In genomic region chr4:121819216-121819980, GRCh38 we compare ENCODE assay signal across 15 cellular contexts. TPM values are rescaled to one million over a fixed set of nuclear protein-coding genes. Genes with fewer than 3 reads are reported as not detected.
A peak's percentile ranks its signal among the peaks of the same experiment; 100 is the strongest.
DNase-seq lines count a peak whose midpoint lies in the region; ATAC-seq and TF ChIP-seq lines count a peak whose summit lies in the region.
"Had no signal": no experiment of that assay in that cellular context is flagged by ENCODE, and none has a peak within 500 bp of the region (broad histone marks: within the 10 kb centered on the region; RNA-seq: fewer than 3 reads in every experiment).

No MANE protein-coding gene starts in this region.

- peak overlapping the region; percentile 61 for H2BK5ac ChIP-seq in IMR-90 (ENCODE audit: low read depth, low read length, poor library complexity, severe bottlenecking)

- no peaks in the 10 kb centered on the region for H3K27me3 ChIP-seq in IMR-90 (ENCODE audit: control insufficient read depth, insufficient read depth, low read length)
- no peaks in the 10 kb centered on the region for H3K27me3 ChIP-seq in left lung
- no peaks in the 10 kb centered on the region for H3K27me3 ChIP-seq in SJCRH30
- H3K27me3 ChIP-seq: ascending aorta had no signal

- H4K91ac ChIP-seq in IMR-90 (ENCODE audit: insufficient read depth, low read depth, low read length): no peak overlapping the region

- H4K5ac ChIP-seq in IMR-90 (ENCODE audit: low read depth, low read length): peak overlapping the region; percentile 26; the same call in 1 of the 2 replicates

- H3K9ac ChIP-seq in IMR-90 (ENCODE audit: low read depth, low read length): no peak overlapping the region

- no peak for ATAC-seq in IMR-90 (ENCODE audit: low read depth)
- no peak for ATAC-seq in activated naive CD8-positive, alpha-beta T cell treated with anti-CD3 and anti-CD28 coated beads, Interleukin-2, amount 50 U/mL, for 24 hours
- ATAC-seq in left lung: no peak
- no peak for ATAC-seq in GM19023 (IDR thresholded peaks at IDR 0.05; ENCODE audit: unreplicated experiment)
- ATAC-seq: left ventricle myocardium superior had no signal

- peak overlapping the region; percentile 14; the same call in 1 of the 2 replicates for H2BK20ac ChIP-seq in IMR-90 (ENCODE audit: low read depth, low read length)

- H2BK15ac ChIP-seq in IMR-90 (ENCODE audit: low read depth, low read length): no peak overlapping the region

- H2BK120ac ChIP-seq in IMR-90 (ENCODE audit: low read depth, low read length): no peak overlapping the region

- in situ Hi-C loops in IMR-90 (cut with MboI; ENCODE audit: low sequenced_read_pairs): no loop called here

- no peaks in the 10 kb centered on the region for H4K20me1 ChIP-seq in IMR-90 (ENCODE audit: insufficient read depth, low read length)

- peak overlapping the region; percentile 46; the same call in 1 of the 2 replicates for H3K18ac ChIP-seq in IMR-90 (ENCODE audit: low read depth, low read length)

- POLR2A ChIA-PET in IMR-90 (lab: Charles Lee; ENCODE audit: unreplicated experiment): interaction anchor here (0.6 kb wide), 1 partner anchor 30 kb away, joined by 4 read pairs; no protein-coding TSS in a partner anchor

- peak overlapping the region; percentile 47 for H3K27ac Mint-ChIP-seq in T-helper 1 cell treated with Interleukin-12 subunit alpha and Interleukin-12 subunit beta and Interleukin-4 antibody, amounts not matched to agents 30 μg/mL and 1 μg/mL, for 36 hours
- H3K27ac Mint-ChIP-seq in activated naive CD8-positive, alpha-beta T cell treated with anti-CD3 and anti-CD28 coated beads, Interleukin-2, amount 50 U/mL, for 24 hours: peak overlapping the region; percentile 10
- H3K27ac Mint-ChIP-seq: activated B cell treated with CpG ODN at 0.5 μM for 24 hours, progenitor cell of endocrine pancreas had no signal

- H3K4me3 ChIP-seq in IMR-90 (ENCODE audit: insufficient read depth, low read depth, low read length) (no peak overlapping the region), left lung (no peak overlapping the region), SJCRH30 (no peak overlapping the region)
- H3K4me3 ChIP-seq: ascending aorta had no signal

- peaks cover 16 to 30% of the 10 kb centered on the region in 2 experiments; a peak in 3 of 4 replicates for H3K79me1 ChIP-seq in IMR-90 (ENCODE audit: low read depth in 1 of 2, low read length in 2 of 2)

- H3K4me1 ChIP-seq in IMR-90 (ENCODE audit: control insufficient read depth, insufficient read depth, low read length) (peaks cover 4% of the 10 kb centered on the region), left lung (peaks cover 0 to 22% of the 10 kb centered on the region in 2 donors), SJCRH30 (no peaks in the 10 kb centered on the region)

- no peak overlapping the region for H4K8ac ChIP-seq in IMR-90 (ENCODE audit: low read depth in 2 of 2, low read length in 2 of 2)

- peak overlapping the region; percentile 74 for H3K4me2 ChIP-seq in IMR-90 (ENCODE audit: low read depth, low read length)

- intact Hi-C loops in IMR-90 (cut with micrococcal nuclease): loop anchor here (5.0 kb wide), 1 partner anchor 52 kb away; the partner anchor contains the start of gene SMIM43
- intact Hi-C loops in left lung (cut with DNase I): no loop called here

- H2AK5ac ChIP-seq in IMR-90 (ENCODE audit: low read depth, low read length): no peak overlapping the region

- DNase-seq in T-helper 1 cell: no peak
- no peak for DNase-seq in IMR-90
- no peak for DNase-seq in activated naive CD8-positive, alpha-beta T cell treated with anti-CD3 and anti-CD28 coated beads, Interleukin-2, amount 50 U/mL, for 24 hours
- DNase-seq in iris pigment epithelial cell (ENCODE audit: low read depth): peak; percentile 12
- no peak for DNase-seq in left lung
- no peak for DNase-seq in SJCRH30
- DNase-seq: activated B cell treated with CpG ODN at 0.5 μM for 24 hours; activated T-cell treated with anti-CD3 and anti-CD28 coated beads, Interleukin-2, amount 50 U/mL, for 1 hour; Karpas-422; left ventricle myocardium superior; substantia nigra had no signal

- BruUV-seq in IMR-90 (replicated peaks; lab: Mats Ljungman, UMichigan): no TSS peak

- no peak overlapping the region for H3K4ac ChIP-seq in IMR-90 (ENCODE audit: low read depth, low read length)

- dilution Hi-C loops in IMR-90 (cut with HindIII; ENCODE audit: low sequenced_read_pairs, unreplicated experiment): loop anchor here (10.0 kb wide), 1 partner anchor 155 kb away; no protein-coding TSS in a partner anchor

- no peak for TF ChIP-seq POLR2A in IMR-90 (IDR thresholded peaks at IDR 0.05; ENCODE audit: low read depth, low read length)

- peaks cover 42% of the 10 kb centered on the region for H3K4me1 Mint-ChIP-seq in T-helper 1 cell treated with Interleukin-12 subunit alpha and Interleukin-12 subunit beta and Interleukin-4 antibody, amounts not matched to agents 30 μg/mL and 1 μg/mL, for 36 hours (ENCODE audit: low read depth)
- peaks cover 36% of the 10 kb centered on the region for H3K4me1 Mint-ChIP-seq in activated naive CD8-positive, alpha-beta T cell treated with anti-CD3 and anti-CD28 coated beads, Interleukin-2, amount 50 U/mL, for 24 hours

- no CpG with 5 or more reads among the region's 2 CpGs for WGBS in IMR-90 (ENCODE audit: extremely low coverage in 2 of 2, insufficient read length in 1 of 2), 2 experiments

- H3K14ac ChIP-seq in IMR-90 (replicated peaks; ENCODE audit: low read depth, low read length): no peak overlapping the region

- peak overlapping the region; percentile 21 for H3K4me3 Mint-ChIP-seq in T-helper 1 cell treated with Interleukin-12 subunit alpha and Interleukin-12 subunit beta and Interleukin-4 antibody, amounts not matched to agents 30 μg/mL and 1 μg/mL, for 36 hours
- H3K4me3 Mint-ChIP-seq in activated naive CD8-positive, alpha-beta T cell treated with anti-CD3 and anti-CD28 coated beads, Interleukin-2, amount 50 U/mL, for 24 hours: no peak overlapping the region
- H3K4me3 Mint-ChIP-seq: activated B cell treated with CpG ODN at 0.5 μM for 24 hours had no signal

- no peaks in the 10 kb centered on the region for H3K9me3 ChIP-seq in IMR-90 (ENCODE audit: control insufficient read depth, insufficient read depth, low read length)
- H3K9me3 ChIP-seq in left lung: no peaks in the 10 kb centered on the region
- no peaks in the 10 kb centered on the region for H3K9me3 ChIP-seq in SJCRH30 (replicated peaks)
- H3K9me3 ChIP-seq: ascending aorta had no signal

- H2AFZ ChIP-seq in IMR-90 (replicated peaks; ENCODE audit: low read length, poor library complexity): no peak overlapping the region

- H3K56ac ChIP-seq in IMR-90 (ENCODE audit: extremely low read depth, insufficient read depth, low read length): no peak overlapping the region

- no peak for TF ChIP-seq CTCF in IMR-90 (conservative IDR thresholded peaks at IDR 0.05; ENCODE audit: low read depth, low read length)
- TF ChIP-seq CTCF in left lung (IDR thresholded peaks at IDR 0.05): no peak

- no peaks in the 10 kb centered on the region for H3K9me3 Mint-ChIP-seq in T-helper 1 cell treated with Interleukin-12 subunit alpha and Interleukin-12 subunit beta and Interleukin-4 antibody, amounts not matched to agents 30 μg/mL and 1 μg/mL, for 36 hours
- no peaks in the 10 kb centered on the region for H3K9me3 Mint-ChIP-seq in activated naive CD8-positive, alpha-beta T cell treated with anti-CD3 and anti-CD28 coated beads, Interleukin-2, amount 50 U/mL, for 24 hours
- H3K9me3 Mint-ChIP-seq: activated B cell treated with CpG ODN at 0.5 μM for 24 hours had no signal

- peaks cover 39% of the 10 kb centered on the region for H3K36me3 Mint-ChIP-seq in T-helper 1 cell treated with Interleukin-12 subunit alpha and Interleukin-12 subunit beta and Interleukin-4 antibody, amounts not matched to agents 30 μg/mL and 1 μg/mL, for 36 hours (ENCODE audit: low read depth)
- peaks cover 70% of the 10 kb centered on the region for H3K36me3 Mint-ChIP-seq in activated naive CD8-positive, alpha-beta T cell treated with anti-CD3 and anti-CD28 coated beads, Interleukin-2, amount 50 U/mL, for 24 hours (ENCODE audit: low read depth)

- no peaks in the 10 kb centered on the region for H3K9me1 ChIP-seq in IMR-90 (ENCODE audit: insufficient read depth, low read length)

- peak overlapping the region; percentile 23; the same call in 1 of the 2 replicates for H3K27ac ChIP-seq in IMR-90 (ENCODE audit: insufficient read depth, low read length)
- H3K27ac ChIP-seq in left lung: no peak overlapping the region
- no peak overlapping the region for H3K27ac ChIP-seq in SJCRH30
- H3K27ac ChIP-seq: ascending aorta had no signal

- no peak for TF ChIP-seq RAD21 in IMR-90 (IDR thresholded peaks at IDR 0.05; ENCODE audit: low read length)

- H3K23ac ChIP-seq in IMR-90 (ENCODE audit: low read depth, low read length): 0 out of 2 replicates have a peak overlapping the region, but pooled peaks have one; percentile 3

- CTCF ChIA-PET in IMR-90 (lab: Yijun Ruan, JAX): interaction anchor here (0.9 kb wide), 1 partner anchor 38 kb away, joined by 3 read pairs; no protein-coding TSS in a partner anchor

- no peaks in the 10 kb centered on the region for H3K27me3 Mint-ChIP-seq in T-helper 1 cell treated with Interleukin-12 subunit alpha and Interleukin-12 subunit beta and Interleukin-4 antibody, amounts not matched to agents 30 μg/mL and 1 μg/mL, for 36 hours (ENCODE audit: low read depth)
- H3K27me3 Mint-ChIP-seq in activated naive CD8-positive, alpha-beta T cell treated with anti-CD3 and anti-CD28 coated beads, Interleukin-2, amount 50 U/mL, for 24 hours: no peaks in the 10 kb centered on the region
- H3K27me3 Mint-ChIP-seq: activated B cell treated with CpG ODN at 0.5 μM for 24 hours, progenitor cell of endocrine pancreas had no signal

- H2AK9ac ChIP-seq in IMR-90 (replicated peaks; ENCODE audit: low read depth, low read length, poor library complexity): no peak overlapping the region

- H3K36me3 ChIP-seq in IMR-90 (ENCODE audit: control insufficient read depth, insufficient read depth, low read length) (peaks cover 4% of the 10 kb centered on the region), left lung (peaks cover 0 to 44% of the 10 kb centered on the region in 2 donors), SJCRH30 (peaks cover 82% of the 10 kb centered on the region)

RNA-seq across cellular contexts. Expression of gene CCNA2, which starts 4.3 kb away (rescaled TPM):
- total RNA-seq in IMR-90 (2012; rRNA removed) (54.3 and 59.7 TPM in 2 replicates), left lung (1 to 10 TPM; 3.5 to 8.1 TPM)
- polyA plus RNA-seq in IMR-90 (2012; rRNA removed): 21.3 and 22.8 TPM in 2 replicates
- polyA plus RNA-seq in IMR-90 (2012; cell fraction: cytosol; rRNA removed): 6.7 and 10.4 TPM in 2 replicates
- polyA plus RNA-seq in IMR-90 (2012; cell fraction: nucleus; rRNA removed; ENCODE audit: low replicate concordance): 5.3 and 8.3 TPM in 2 replicates
- 226 TPM in 2 replicates for total RNA-seq in SJCRH30 (2014; rRNA removed; shearing (Covaris generic))
- total RNA-seq: ascending aorta had no signal

RNA-seq across cellular contexts. Expression of gene EXOSC9, which starts 18.3 kb away (rescaled TPM):
- total RNA-seq in IMR-90 (2012; rRNA removed) (47.5 and 85.8 TPM in 2 replicates), left lung (10 to 100 TPM; 13.5 to 20.4 TPM)
- 27.3 and 34.7 TPM in 2 replicates for polyA plus RNA-seq in IMR-90 (2012; rRNA removed)
- 3.8 and 4.3 TPM in 2 replicates for polyA plus RNA-seq in IMR-90 (2012; cell fraction: cytosol; rRNA removed)
- polyA plus RNA-seq in IMR-90 (2012; cell fraction: nucleus; rRNA removed; ENCODE audit: low replicate concordance): 5.7 and 33.2 TPM in 2 replicates
- 92.7 and 115 TPM in 2 replicates for total RNA-seq in SJCRH30 (2014; rRNA removed; shearing (Covaris generic))

RNA-seq across cellular contexts. Expression of gene BBS7, which starts 50.9 kb away (rescaled TPM):
- total RNA-seq in IMR-90 (2012; rRNA removed) (29.4 and 32.3 TPM in 2 replicates), left lung (10 to 100 TPM; 12.5 to 17.4 TPM)
- 18.3 and 23.0 TPM in 2 replicates for polyA plus RNA-seq in IMR-90 (2012; rRNA removed)
- 20.8 and 43.8 TPM in 2 replicates for polyA plus RNA-seq in IMR-90 (2012; cell fraction: cytosol; rRNA removed)
- polyA plus RNA-seq in IMR-90 (2012; cell fraction: nucleus; rRNA removed; ENCODE audit: low replicate concordance): 16.3 and 30.7 TPM in 2 replicates
- 19.8 and 22.3 TPM in 2 replicates for total RNA-seq in SJCRH30 (2014; rRNA removed; shearing (Covaris generic))

RNA-seq across cellular contexts. Expression of gene SMIM43, which starts 54.4 kb away (rescaled TPM):
- total RNA-seq in IMR-90 (2012; rRNA removed) (1.4 TPM in 2 replicates), left lung (1 to 10 TPM in 1 of 2 donors, not detected in 1; 1.0 TPM)
- 2.0 and 2.8 TPM in 2 replicates for polyA plus RNA-seq in IMR-90 (2012; rRNA removed)
- polyA plus RNA-seq in IMR-90 (2012; cell fraction: cytosol; rRNA removed): 0.68 and 0.71 TPM in 2 replicates
- polyA plus RNA-seq in IMR-90 (2012; cell fraction: nucleus; rRNA removed; ENCODE audit: low replicate concordance): 1.1 and 4.1 TPM in 2 replicates
- total RNA-seq in SJCRH30 (2014; rRNA removed; shearing (Covaris generic)): 0.08 TPM in 1 of 2 replicates, not detected in the other
- total RNA-seq: activated B cell treated with CpG ODN at 0.5 μM for 24 hours, ascending aorta, left ventricle myocardium superior, progenitor cell of endocrine pancreas had no signal
